19 cellular contexts compared by ENCODE assay signal in the genomic region with DNA sequence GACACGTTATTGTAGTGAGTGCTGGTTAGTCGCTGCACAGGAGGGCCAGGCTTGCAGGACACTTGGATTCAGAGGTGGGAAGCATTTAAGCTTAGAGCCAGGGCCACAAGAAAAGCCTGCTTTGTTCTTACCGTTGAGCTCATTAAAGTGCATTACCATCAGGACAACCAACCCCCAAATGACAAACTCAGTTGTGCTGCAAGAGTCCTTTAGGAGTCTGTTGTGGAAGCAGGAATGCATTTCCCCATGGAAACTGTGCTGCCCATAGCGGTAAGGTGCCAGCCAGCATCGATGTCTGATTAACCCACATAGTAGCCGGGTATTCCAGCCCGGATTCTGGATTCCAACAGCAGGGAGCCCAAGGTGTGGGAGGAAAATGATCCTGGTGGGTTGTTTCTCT. TPM values are rescaled to one million over a fixed set of nuclear protein-coding genes. Genes with fewer than 3 reads are reported as not detected.
DNase-seq lines count a peak whose midpoint lies in the region; TF ChIP-seq lines count a peak whose summit lies in the region.
"Had no signal": no experiment of that assay in that cellular context is flagged by ENCODE, and none has a peak within 500 bp of the region (broad histone marks: within the 10 kb centered on the region; RNA-seq: fewer than 3 reads in every experiment).

No MANE protein-coding gene starts in this region.

- H3K36me3 ChIP-seq in A673 (ENCODE audit: insufficient read depth, low read length, poor library complexity, severe bottlenecking): no peaks in the 10 kb centered on the region

- TF ChIP-seq CTCF in retinal pigment epithelial cell (conservative IDR thresholded peaks at IDR 0.05; ENCODE audit: low read depth, low read length) (no peak), GM13977 (IDR thresholded peaks at IDR 0.05; ENCODE audit: extremely low read depth, insufficient read depth, missing control alignments) (no peak), A673 (conservative IDR thresholded peaks at IDR 0.05; ENCODE audit: low read depth, low read length) (no peak)

- no peak overlapping the region for H3K27ac ChIP-seq in A673 (ENCODE audit: low read depth, low read length, poor library complexity, severe bottlenecking)
- H3K27ac ChIP-seq: HL-60, PC-9 had no signal

- H3K9me3 ChIP-seq in A673 (ENCODE audit: low read depth, low read length, poor library complexity, severe bottlenecking): no peaks in the 10 kb centered on the region

- H3K27me3 ChIP-seq in A673 (replicated peaks; ENCODE audit: insufficient read depth, low read depth, low read length, poor library complexity): no peaks in the 10 kb centered on the region

- in situ Hi-C loops in GM13977 (cut with MboI; ENCODE audit: low pct_unique_long_range_greater_than_20kb, low sequenced_read_pairs, unreplicated experiment): loop anchor here (5.0 kb wide), 1 partner anchor 138 kb away; no protein-coding TSS in a partner anchor

- BruUV-seq in A673 (replicated peaks; lab: Mats Ljungman, UMichigan): no TSS peak

- H3K4me1 ChIP-seq in A673 (ENCODE audit: insufficient read depth, low read length, poor library complexity, severe bottlenecking): no peaks in the 10 kb centered on the region

- DNase-seq in NCI-H2227 (lab: John Stamatoyannopoulos, UW; ENCODE audit: unreplicated experiment) (peak; percentile 20), NCI-H2227 treated with DMSO at 0.1 percent for 48 hours (lab: John Stamatoyannopoulos, UW) (no peak), astrocyte of the hippocampus (ENCODE audit: low read depth, low spot score) (peak; percentile 53), inferior parietal cortex (ENCODE audit: extremely low spot score) (peak; percentile 3), retinal pigment epithelial cell (ENCODE audit: low read depth) (peak; percentile 55), GM13977 (ENCODE audit: low spot score) (no peak), HEK293T (ENCODE audit: extremely low spot score) (no peak), A673 (ENCODE audit: low spot score) (no peak)
- DNase-seq: 8988T, C1 segment of cervical spinal cord, DMS 273 treated with DMSO at 0.1 percent for 48 hours, KG1, NCI-H1092 treated with DMSO at 0.1 percent for 48 hours, NCI-H1694 treated with DMSO at 0.1 percent for 48 hours, NCI-H2171, NCI-H524 treated with DMSO at 0.1 percent for 48 hours, PC-9 had no signal

- intact Hi-C loops in A673 (cut with micrococcal nuclease; ENCODE audit: unreplicated experiment): no loop called here

- H3K4me3 ChIP-seq in retinal pigment epithelial cell (ENCODE audit: low read length) (no peak overlapping the region), A673 (ENCODE audit: low read depth, low read length, poor library complexity, severe bottlenecking) (no peak overlapping the region)
- H3K4me3 ChIP-seq: PC-9 had no signal

- CTCF ChIA-PET in HEK293T (lab: Yijun Ruan, JAX) (no interaction called here), A673 (lab: Charles Lee) (no interaction called here)

- POLR2A ChIA-PET in HEK293T (lab: Yijun Ruan, JAX) (no interaction called here), A673 (lab: Charles Lee; ENCODE audit: low non-redundant PET) (no interaction called here)

TF ChIP-seq in HEK293T, 16 proteins besides CTCF, POLR2A, EP300 and RAD21:
- no peak for TF ChIP-seq LEF1 (IDR thresholded peaks at IDR 0.05; ENCODE audit: borderline replicate concordance)

RNA-seq across cellular contexts. Expression of a gene that starts 23.4 kb away (rescaled TPM):
- 3.6 and 4.8 TPM in 2 replicates for total RNA-seq in A673 (2021)
- total RNA-seq: MCF 10A had no signal

Comparison
In these comparisons a context has a peak if more than half of its experiments do, and no peak if none do; other contexts are left out.
1. DNase-seq: peak in NCI-H2227 (single experiment), astrocyte of the hippocampus (single experiment), inferior parietal cortex (single experiment) and retinal pigment epithelial cell (single experiment); none in NCI-H2227 treated with DMSO at 0.1 percent for 48 hours (single experiment), GM13977 (single experiment), HEK293T (single experiment) and A673 (single experiment).